Comparison of ENCODE assay signal across 26 cellular contexts in genomic region chr16:49268667-49269066, GRCh38. TPM values are rescaled to one million over a fixed set of nuclear protein-coding genes. Genes with fewer than 3 reads are reported as not detected.
"Had no signal": no experiment of that assay in that cellular context is flagged by ENCODE, and none has a peak within 500 bp of the region (broad histone marks: within the 10 kb centered on the region; RNA-seq: fewer than 3 reads in every experiment).

No MANE protein-coding gene starts in this region.

- H3K4me1 ChIP-seq: esophagus squamous epithelium, gastrocnemius medialis, heart right ventricle, left lung, lower lobe of right lung had no signal

- H3K27ac ChIP-seq: coronary artery, esophagus squamous epithelium, gastrocnemius medialis, heart right ventricle, left lung, lower lobe of right lung had no signal

- DNase-seq: dermis blood vessel endothelial cell; dorsolateral prefrontal cortex; effector CD4-positive, alpha-beta T cell; effector memory CD4-positive, alpha-beta T cell; esophagus squamous epithelium; foreskin fibroblast; foreskin melanocyte; gastrocnemius medialis; glutamatergic neuron; head of caudate nucleus; heart right ventricle; hippocampal formation; left cardiac atrium; left lung; left ventricle myocardium superior; lower lobe of right lung; mesenchymal stem cell; midbrain; naive thymus-derived CD4-positive, alpha-beta T cell had no signal

- H3K36me3 ChIP-seq: esophagus squamous epithelium, gastrocnemius medialis, heart right ventricle, left lung, lower lobe of right lung had no signal

- H3K4me3 ChIP-seq: coronary artery, dorsolateral prefrontal cortex, esophagus squamous epithelium, gastrocnemius medialis, heart right ventricle, left lung, lower lobe of right lung had no signal

RNA-seq across cellular contexts. Expression of gene CBLN1, which starts 13.0 kb away (rescaled TPM):
- total RNA-seq: dermis blood vessel endothelial cell; endothelial cell of umbilical vein; epithelial cell of proximal tubule; kidney epithelial cell; left lung; lower lobe of right lung; lung microvascular endothelial cell; mononuclear cell; naive thymus-derived CD4-positive, alpha-beta T cell had no signal
- polyA plus RNA-seq: endothelial cell of umbilical vein; keratinocyte; naive thymus-derived CD4-positive, alpha-beta T cell had no signal
